1 cellular context compared by ENCODE assay signal in genomic region chrX:149836728-149837127, GRCh38.
TF ChIP-seq lines count a peak whose summit lies in the region.

No MANE protein-coding gene starts in this region.

TF ChIP-seq in WTC11, 78 proteins besides CTCF, POLR2A, EP300 and RAD21:
- peak; percentile 60 for TF ChIP-seq USF2 (CRISPR knock-in tag; IDR thresholded peaks at IDR 0.05)
- TF ChIP-seq, protein P1, sequence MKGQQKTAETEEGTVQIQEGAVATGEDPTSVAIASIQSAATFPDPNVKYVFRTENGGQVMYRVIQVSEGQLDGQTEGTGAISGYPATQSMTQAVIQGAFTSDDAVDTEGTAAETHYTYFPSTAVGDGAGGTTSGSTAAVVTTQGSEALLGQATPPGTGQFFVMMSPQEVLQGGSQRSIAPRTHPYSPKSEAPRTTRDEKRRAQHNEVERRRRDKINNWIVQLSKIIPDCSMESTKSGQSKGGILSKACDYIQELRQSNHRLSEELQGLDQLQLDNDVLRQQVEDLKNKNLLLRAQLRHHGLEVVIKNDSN (CRISPR knock-in tag; IDR thresholded peaks at IDR 0.05), result 0 out of 2 replicates have a peak, but pooled peaks have one; percentile 24
TF ChIP-seq in WTC11: peak in this region for 2; not testable (repeated sequence) for 76.
